Comparison of ENCODE assay signal across 14 cellular contexts in the genomic region with DNA sequence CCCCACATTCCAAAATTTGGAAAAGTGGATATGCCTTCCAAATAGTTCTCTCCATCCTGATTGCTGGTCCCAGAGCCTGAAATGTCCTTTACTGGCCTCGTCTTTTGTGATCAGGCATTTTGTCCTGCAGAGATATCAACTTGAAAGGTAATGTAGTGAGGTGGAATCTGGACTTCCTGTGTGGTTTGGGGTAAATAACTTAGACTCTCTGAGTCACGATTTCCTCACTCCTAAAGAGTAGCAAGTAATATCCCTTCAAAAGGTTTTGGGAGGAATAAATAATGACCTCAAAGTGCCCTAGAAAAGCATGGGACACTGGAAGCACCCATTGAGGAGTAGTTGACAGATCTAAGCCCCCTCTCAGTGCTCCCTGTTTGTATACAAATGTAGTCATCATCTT.
DNase-seq lines count a peak whose midpoint lies in the region; ATAC-seq, FAIRE-seq and TF ChIP-seq lines count a peak whose summit lies in the region.
"Had no signal": no experiment of that assay in that cellular context is flagged by ENCODE, and none has a peak within 500 bp of the region (broad histone marks: within the 10 kb centered on the region; RNA-seq: fewer than 3 reads in every experiment).

No MANE protein-coding gene starts in this region.

- no peaks in the 10 kb centered on the region for H3K9me3 Mint-ChIP-seq in activated T-helper 17 cell treated with anti-CD3 and anti-CD28 coated beads, Interleukin-2, amount 50 U/mL, for 72 hours

- H4K20me1 ChIP-seq in mammary epithelial cell (ENCODE audit: insufficient read depth, low read length): no peaks in the 10 kb centered on the region
- H4K20me1 ChIP-seq: BLaER1 had no signal

- no peak for TF ChIP-seq CTCF in mammary epithelial cell (conservative IDR thresholded peaks at IDR 0.05 in 1 of 2, IDR thresholded peaks at IDR 0.05 in 1 of 2; ENCODE audit: extremely low read depth in 1 of 2, insufficient read depth in 1 of 2, low read depth in 1 of 2, low read length in 2 of 2)
- TF ChIP-seq CTCF in breast epithelium (IDR thresholded peaks at IDR 0.05): no peak

- BruUV-seq in mammary epithelial cell (replicated peaks; lab: Mats Ljungman, UMichigan): no TSS peak

- H3K27ac ChIP-seq in mammary epithelial cell (ENCODE audit: insufficient read depth, low read depth, low read length) (no peak overlapping the region), breast epithelium (no peak overlapping the region)
- H3K27ac ChIP-seq: BLaER1 had no signal

- no peak overlapping the region for H3K27ac Mint-ChIP-seq in activated T-helper 17 cell treated with anti-CD3 and anti-CD28 coated beads, Interleukin-2, amount 50 U/mL, for 72 hours

- H3K27me3 Mint-ChIP-seq in activated T-helper 17 cell treated with anti-CD3 and anti-CD28 coated beads, Interleukin-2, amount 50 U/mL, for 72 hours: peaks cover 3% of the 10 kb centered on the region

- dilution Hi-C loops in mammary epithelial cell (cut with HindIII; ENCODE audit: low sequenced_read_pairs): no loop called here

- CTCF ChIA-PET in mammary epithelial cell (lab: Charles Lee; ENCODE audit: low non-redundant PET): no interaction called here

- H3K4me3 ChIP-seq in mammary epithelial cell (replicated peaks in 1 of 3; ENCODE audit: insufficient read depth in 1 of 3, low read depth in 2 of 3, low read length in 3 of 3) (no peak overlapping the region), breast epithelium (no peak overlapping the region)
- H3K4me3 ChIP-seq: BLaER1, HAP-1 had no signal

- H3K4me1 Mint-ChIP-seq in activated T-helper 17 cell treated with anti-CD3 and anti-CD28 coated beads, Interleukin-2, amount 50 U/mL, for 72 hours: no peaks in the 10 kb centered on the region

- TF ChIP-seq POLR2A in breast epithelium (IDR thresholded peaks at IDR 0.05) (no peak), GM12891 (IDR thresholded peaks at IDR 0.05; ENCODE audit: low read depth, low read length) (no peak)

- no peak for FAIRE-seq in GM12891 (lab: Jason Lieb, UNC)
- FAIRE-seq: GM12892, H1 had no signal

- WGBS in mammary epithelial cell (ENCODE audit: low coverage, missing lambda C conversion rate): 44% methylated on average over 2 of the region's 2 CpGs

- no peak overlapping the region for H3K4me3 Mint-ChIP-seq in activated T-helper 17 cell treated with anti-CD3 and anti-CD28 coated beads, Interleukin-2, amount 50 U/mL, for 72 hours

- H2AFZ ChIP-seq in mammary epithelial cell (ENCODE audit: low read depth, low read length): no peak overlapping the region

- H3K4me2 ChIP-seq in mammary epithelial cell (ENCODE audit: insufficient read depth, low read depth, low read length): no peak overlapping the region
- H3K4me2 ChIP-seq: BLaER1 had no signal

- DNase-seq in mammary epithelial cell (peak; percentile 20), breast epithelium (ENCODE audit: low spot score in 2 of 2) (no peak), iris pigment epithelial cell (ENCODE audit: low read depth) (peak; percentile 1), medulla oblongata (ENCODE audit: extremely low spot score) (no peak), GM12891 (ENCODE audit: insufficient read length, low spot score) (no peak)
- no peak for DNase-seq in stimulated activated naive CD8-positive, alpha-beta T cell treated with anti-CD3 and anti-CD28 coated beads, Interleukin-15, Interleukin-2, amounts not matched to agents 100 U/mL and 50 U/mL, for 24 hours
- DNase-seq: 8988T, AML-193, IMR-90 had no signal

- H3K79me2 ChIP-seq in mammary epithelial cell (ENCODE audit: insufficient read depth, low read length): no peaks in the 10 kb centered on the region

- no peaks in the 10 kb centered on the region for H3K36me3 Mint-ChIP-seq in activated T-helper 17 cell treated with anti-CD3 and anti-CD28 coated beads, Interleukin-2, amount 50 U/mL, for 72 hours (ENCODE audit: low read depth)

- H3K4me1 ChIP-seq in mammary epithelial cell (ENCODE audit: insufficient read depth, low read length) (no peaks in the 10 kb centered on the region), breast epithelium (no peaks in the 10 kb centered on the region)
- H3K4me1 ChIP-seq: BLaER1, HAP-1 had no signal

- H3K9me3 ChIP-seq in mammary epithelial cell (replicated peaks; ENCODE audit: insufficient read depth, low read length) (no peaks in the 10 kb centered on the region), breast epithelium (no peaks in the 10 kb centered on the region)
- H3K9me3 ChIP-seq: HAP-1 had no signal

- in situ Hi-C loops in mammary epithelial cell (cut with MboI; ENCODE audit: low sequenced_read_pairs in 2 of 2): no loop called here

- peak; percentile 24 for ATAC-seq in activated T-helper 17 cell treated with anti-CD3 and anti-CD28 coated beads, Interleukin-2, amount 50 U/mL, for 72 hours (replicated peaks)
- ATAC-seq in stimulated activated naive CD8-positive, alpha-beta T cell treated with anti-CD3 and anti-CD28 coated beads, Interleukin-15, Interleukin-2, amounts not matched to agents 100 U/mL and 50 U/mL, for 24 hours: no peak

- H3K9ac ChIP-seq in mammary epithelial cell (ENCODE audit: insufficient read depth, low read length): no peak overlapping the region
- H3K9ac ChIP-seq: BLaER1 had no signal

- intact Hi-C loops in mammary epithelial cell (cut with micrococcal nuclease): no loop called here
- intact Hi-C loops in breast epithelium (cut with DNase I; ENCODE audit: low total_unique reads): no loop called here

- H3K27me3 ChIP-seq in mammary epithelial cell (ENCODE audit: insufficient read depth, low read length) (no peaks in the 10 kb centered on the region), breast epithelium (no peaks in the 10 kb centered on the region)
- H3K27me3 ChIP-seq: BLaER1 had no signal

- H3K36me3 ChIP-seq in mammary epithelial cell (ENCODE audit: insufficient read depth, low read length): no peaks in the 10 kb centered on the region
- no peaks in the 10 kb centered on the region for H3K36me3 ChIP-seq in breast epithelium
- H3K36me3 ChIP-seq: BLaER1, HAP-1 had no signal

TF ChIP-seq in GM12891, 5 proteins besides CTCF, POLR2A, EP300 and RAD21:
- TF ChIP-seq POU2F2 (IDR thresholded peaks at IDR 0.05; ENCODE audit: low read depth, low read length): no peak
- TF ChIP-seq PAX5 (IDR thresholded peaks at IDR 0.05; ENCODE audit: insufficient read depth, low read length, severe bottlenecking): no peak
- no peak for TF ChIP-seq TAF1 (IDR thresholded peaks at IDR 0.05; ENCODE audit: low read depth, low read length)
- TF ChIP-seq SPI1 (IDR thresholded peaks at IDR 0.05; ENCODE audit: low read depth, low read length): no peak
- TF ChIP-seq POLR2AphosphoS5 (IDR thresholded peaks at IDR 0.05; ENCODE audit: low read depth, low read length): no peak

Comparison
In these comparisons a context has a peak if more than half of its experiments do, and no peak if none do; other contexts are left out.
1. DNase-seq: peak in mammary epithelial cell (single experiment) and iris pigment epithelial cell (single experiment); none in breast epithelium (0 of 2), medulla oblongata (single experiment), stimulated activated naive CD8-positive, alpha-beta T cell treated with anti-CD3 and anti-CD28 coated beads, Interleukin-15, Interleukin-2, amounts not matched to agents 100 U/mL and 50 U/mL, for 24 hours (single experiment) and GM12891 (single experiment).